In the genomic region with DNA sequence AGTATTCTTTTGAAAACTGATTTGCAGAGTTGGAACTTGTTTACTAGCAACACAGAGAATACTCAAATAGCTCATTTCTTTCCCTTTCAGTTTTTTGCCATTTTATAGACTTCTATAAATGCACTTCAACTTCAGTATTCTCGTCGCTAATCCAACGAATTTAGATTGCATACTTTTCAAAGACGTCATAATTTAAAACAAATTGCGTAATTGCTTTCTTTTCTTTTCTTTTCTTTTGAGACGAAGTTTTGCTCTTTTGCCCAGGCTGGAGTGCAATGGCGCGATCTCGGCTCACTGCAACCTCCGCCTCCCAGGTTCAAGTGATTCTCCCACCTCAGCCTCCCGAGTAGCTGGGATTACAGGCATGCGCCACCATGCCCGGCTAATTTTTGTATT, we compare ENCODE assay signal across 7 cellular contexts. TPM values are rescaled to one million over a fixed set of nuclear protein-coding genes. Genes with fewer than 3 reads are reported as not detected.
A peak's percentile ranks its signal among the peaks of the same experiment; 100 is the strongest.
DNase-seq lines count a peak whose midpoint lies in the region; ATAC-seq, FAIRE-seq and TF ChIP-seq lines count a peak whose summit lies in the region.
"Not testable (repeated sequence)": the region's sequence is repeated elsewhere in the genome, so short reads cannot be mapped to it uniquely, and the experiment has no call there.

No MANE protein-coding gene starts in this region.

- not testable (repeated sequence) for TF ChIP-seq POLR2A in endothelial cell of umbilical vein (IDR thresholded peaks at IDR 0.05; ENCODE audit: low read depth, low read length)

- not testable (repeated sequence) for H3K27ac Mint-ChIP-seq in HFFc6; activated naive CD8-positive, alpha-beta T cell treated with anti-CD3 and anti-CD28 coated beads, Interleukin-2, amount 10 ng/mL, durations not matched to agents 7 days and 5 days; neural crest cell (ENCODE audit: unreplicated experiment); stimulated activated naive CD8-positive, alpha-beta T cell treated with anti-CD3 and anti-CD28 coated beads, Interleukin-15, Interleukin-2, amounts not matched to agents 100 ng/mL and 50 ng/mL, for 24 hours
- H3K27ac Mint-ChIP-seq in T-cell, result peak overlapping the region; percentile 79 to 99

- BruUV-seq in endothelial cell of umbilical vein (replicated peaks; lab: Mats Ljungman, UMichigan), result not testable (repeated sequence)

- H3K9me3 ChIP-seq in endothelial cell of umbilical vein (replicated peaks; ENCODE audit: control insufficient read depth, insufficient read depth, low read length); keratinocyte (ENCODE audit: control insufficient read depth, low read depth, low read length): not testable (repeated sequence)

- intact Hi-C loops in endothelial cell of umbilical vein (cut with micrococcal nuclease), result loop anchor here (5.0 kb wide), 2 partner anchors 69 to 84 kb away; no protein-coding TSS in a partner anchor

- FAIRE-seq in endothelial cell of umbilical vein (lab: Jason Lieb, UNC); keratinocyte (lab: Jason Lieb, UNC): not testable (repeated sequence)

- H3K36me3 Mint-ChIP-seq in HFFc6 (ENCODE audit: low read depth); T-cell; activated naive CD8-positive, alpha-beta T cell treated with anti-CD3 and anti-CD28 coated beads, Interleukin-2, amount 10 ng/mL, durations not matched to agents 7 days and 5 days; neural crest cell (ENCODE audit: low read depth): not testable (repeated sequence)
- H3K36me3 Mint-ChIP-seq in stimulated activated naive CD8-positive, alpha-beta T cell treated with anti-CD3 and anti-CD28 coated beads, Interleukin-15, Interleukin-2, amounts not matched to agents 100 ng/mL and 50 ng/mL, for 24 hours (ENCODE audit: low read depth), result peaks cover 17% of the 10 kb centered on the region

- H3K79me2 ChIP-seq in endothelial cell of umbilical vein (ENCODE audit: control insufficient read depth, insufficient read depth, low read length), result peaks cover 32% of the 10 kb centered on the region
- peaks cover 33% of the 10 kb centered on the region for H3K79me2 ChIP-seq in keratinocyte (ENCODE audit: control insufficient read depth, insufficient read depth, low read length)

- H2AFZ ChIP-seq in endothelial cell of umbilical vein (ENCODE audit: low read depth, low read length) (peak overlapping the region; percentile 98), keratinocyte (ENCODE audit: control insufficient read depth, low read length) (peak overlapping the region; percentile 96)

- not testable (repeated sequence) for ATAC-seq in T-cell (replicated peaks in 1 of 4); activated naive CD8-positive, alpha-beta T cell treated with anti-CD3 and anti-CD28 coated beads, Interleukin-2, amount 10 ng/mL, durations not matched to agents 7 days and 5 days (ENCODE audit: low read depth)

- H3K4me3 Mint-ChIP-seq in HFFc6, result peak overlapping the region; percentile 41
- H3K4me3 Mint-ChIP-seq in T-cell, result peak overlapping the region in 2 of 3 donors; percentile 18 to 97
- H3K4me3 Mint-ChIP-seq in activated naive CD8-positive, alpha-beta T cell treated with anti-CD3 and anti-CD28 coated beads, Interleukin-2, amount 10 ng/mL, durations not matched to agents 7 days and 5 days, result peak overlapping the region; percentile 15
- peak overlapping the region; percentile 55 for H3K4me3 Mint-ChIP-seq in neural crest cell
- H3K4me3 Mint-ChIP-seq in stimulated activated naive CD8-positive, alpha-beta T cell treated with anti-CD3 and anti-CD28 coated beads, Interleukin-15, Interleukin-2, amounts not matched to agents 100 ng/mL and 50 ng/mL, for 24 hours, result peak overlapping the region; percentile 45

- H3K4me3 ChIP-seq in endothelial cell of umbilical vein (replicated peaks in 1 of 3; ENCODE audit: insufficient read depth in 1 of 3, low read depth in 1 of 3, low read length in 3 of 3), result not testable (repeated sequence)
- H3K4me3 ChIP-seq in keratinocyte (ENCODE audit: control insufficient read depth in 2 of 3, extremely low read depth in 1 of 3, insufficient read depth in 2 of 3, low read depth in 1 of 3, low read length in 3 of 3), result peak overlapping the region in 2 of 3 experiments; percentile 78 to 81

- dilution Hi-C loops in endothelial cell of umbilical vein (cut with MboI; ENCODE audit: extremely low pct_ligation_motif_present, low sequenced_read_pairs); keratinocyte (cut with MboI; ENCODE audit: extremely low pct_ligation_motif_present, low sequenced_read_pairs): not testable (repeated sequence)

- H4K20me1 ChIP-seq in endothelial cell of umbilical vein (replicated peaks; ENCODE audit: control insufficient read depth, extremely low read depth, insufficient read depth, low read length); keratinocyte (ENCODE audit: control insufficient read depth, extremely low read depth, insufficient read depth, low read length): not testable (repeated sequence)

- H3K4me1 ChIP-seq in endothelial cell of umbilical vein (ENCODE audit: control insufficient read depth, extremely low read depth, insufficient read depth, low read length) (peaks cover 27% of the 10 kb centered on the region), keratinocyte (ENCODE audit: control insufficient read depth, extremely low read depth, insufficient read depth, low read length) (peaks cover 18% of the 10 kb centered on the region)

- not testable (repeated sequence) for TF ChIP-seq CTCF in HFFc6 (IDR thresholded peaks at IDR 0.05); endothelial cell of umbilical vein (IDR thresholded peaks at IDR 0.05; ENCODE audit: extremely low read depth in 1 of 2, insufficient read depth in 1 of 2, low read depth in 1 of 2, low read length in 2 of 2); keratinocyte (optimal IDR thresholded peaks at IDR 0.05 in 1 of 3, IDR thresholded peaks at IDR 0.05 in 1 of 3, conservative IDR thresholded peaks at IDR 0.05 in 1 of 3; ENCODE audit: extremely low read depth in 1 of 3, insufficient read depth in 2 of 3, low read length in 3 of 3); neural crest cell (conservative IDR thresholded peaks at IDR 0.05)

- H3K27ac ChIP-seq in endothelial cell of umbilical vein (ENCODE audit: insufficient read depth, low read depth, low read length); keratinocyte (ENCODE audit: control insufficient read depth, insufficient read depth, low read length): not testable (repeated sequence)

- CTCF ChIA-PET in T-cell (lab: Charles Lee), result interaction anchor here in 1 of 2 donors (0.6 to 1.9 kb wide), 5 partner anchors 27 to 1090 kb away, joined by 3 to 6 read pairs (median 5); partner anchors contain the start of genes MITD1 and TXNDC9
- CTCF ChIA-PET in endothelial cell of umbilical vein (lab: Charles Lee), result interaction anchor here (1.6 to 2.4 kb wide), 4 partner anchors 30 to 154 kb away, joined by 5 to 41 read pairs (median 8); partner anchors contain the start of genes EIF5B and TXNDC9

- H3K27me3 ChIP-seq in endothelial cell of umbilical vein (ENCODE audit: control insufficient read depth in 2 of 2, insufficient read depth in 2 of 2, low read length in 2 of 2); keratinocyte (ENCODE audit: control insufficient read depth, extremely low read depth, insufficient read depth, low read length): not testable (repeated sequence)

- H3K36me3 ChIP-seq in endothelial cell of umbilical vein (ENCODE audit: control insufficient read depth in 2 of 2, extremely low read depth in 1 of 2, insufficient read depth in 2 of 2, low read length in 2 of 2); keratinocyte (ENCODE audit: control insufficient read depth in 2 of 2, extremely low read depth in 1 of 2, insufficient read depth in 2 of 2, low read length in 2 of 2): not testable (repeated sequence)

- H3K4me2 ChIP-seq in endothelial cell of umbilical vein (ENCODE audit: insufficient read depth, low read length) (peak overlapping the region; percentile 62), keratinocyte (ENCODE audit: control insufficient read depth, extremely low read depth, insufficient read depth, low read depth, low read length) (peak overlapping the region; percentile 96)

- peaks cover 11% of the 10 kb centered on the region for H3K27me3 Mint-ChIP-seq in HFFc6 (ENCODE audit: insufficient read depth)
- not testable (repeated sequence) for H3K27me3 Mint-ChIP-seq in T-cell; activated naive CD8-positive, alpha-beta T cell treated with anti-CD3 and anti-CD28 coated beads, Interleukin-2, amount 10 ng/mL, durations not matched to agents 7 days and 5 days; neural crest cell (ENCODE audit: low read depth); stimulated activated naive CD8-positive, alpha-beta T cell treated with anti-CD3 and anti-CD28 coated beads, Interleukin-15, Interleukin-2, amounts not matched to agents 100 ng/mL and 50 ng/mL, for 24 hours

- POLR2A ChIA-PET in T-cell (lab: Charles Lee); endothelial cell of umbilical vein (lab: Charles Lee): not testable (repeated sequence)
- POLR2A ChIA-PET in activated naive CD8-positive, alpha-beta T cell treated with anti-CD3 and anti-CD28 coated beads, Interleukin-2, amount 10 ng/mL, durations not matched to agents 7 days and 5 days (lab: Charles Lee), result interaction anchor here (1.5 kb wide), 1 partner anchor 154 kb away, joined by 9 read pairs; the partner anchor contains the start of genes EIF5B and TXNDC9

- not testable (repeated sequence) for H3K9me1 ChIP-seq in endothelial cell of umbilical vein (replicated peaks; ENCODE audit: control insufficient read depth, extremely low read depth, insufficient read depth, low read length); keratinocyte (ENCODE audit: control insufficient read depth, extremely low read depth, insufficient read depth, low read length)

- H3K4me1 Mint-ChIP-seq in HFFc6 (ENCODE audit: low read depth) (peaks cover 34% of the 10 kb centered on the region), T-cell (peaks cover 28 to 34% (median 29%) of the 10 kb centered on the region in 3 donors), neural crest cell (peaks cover 12% of the 10 kb centered on the region)
- H3K4me1 Mint-ChIP-seq in activated naive CD8-positive, alpha-beta T cell treated with anti-CD3 and anti-CD28 coated beads, Interleukin-2, amount 10 ng/mL, durations not matched to agents 7 days and 5 days, result peaks cover 27% of the 10 kb centered on the region
- H3K4me1 Mint-ChIP-seq in stimulated activated naive CD8-positive, alpha-beta T cell treated with anti-CD3 and anti-CD28 coated beads, Interleukin-15, Interleukin-2, amounts not matched to agents 100 ng/mL and 50 ng/mL, for 24 hours (ENCODE audit: low read depth), result peaks cover 49% of the 10 kb centered on the region

- H3K9ac ChIP-seq in endothelial cell of umbilical vein (replicated peaks; ENCODE audit: extremely low read depth, insufficient read depth, low read length), result not testable (repeated sequence)
- H3K9ac ChIP-seq in keratinocyte (ENCODE audit: control insufficient read depth, extremely low read depth, insufficient read depth, low read length), result peak overlapping the region; percentile 98

- DNase-seq in HFFc6; T-cell; activated naive CD8-positive, alpha-beta T cell treated with anti-CD3 and anti-CD28 coated beads, Interleukin-2, amount 10 ng/mL, durations not matched to agents 7 days and 5 days; endothelial cell of umbilical vein (ENCODE audit: low read depth, low spot score); keratinocyte (ENCODE audit: low read depth, low spot score); neural crest cell (ENCODE audit: low read depth, low spot score): not testable (repeated sequence)

- H3K9me3 Mint-ChIP-seq in HFFc6; T-cell; activated naive CD8-positive, alpha-beta T cell treated with anti-CD3 and anti-CD28 coated beads, Interleukin-2, amount 10 ng/mL, durations not matched to agents 7 days and 5 days; neural crest cell; stimulated activated naive CD8-positive, alpha-beta T cell treated with anti-CD3 and anti-CD28 coated beads, Interleukin-15, Interleukin-2, amounts not matched to agents 100 ng/mL and 50 ng/mL, for 24 hours: not testable (repeated sequence)

RNA-seq across cellular contexts. Expression of gene REV1, which starts 1.2 kb away (rescaled TPM):
- 10 to 100 TPM; 17.0 to 19.2 (median 18.6) TPM for total RNA-seq in HFFc6 (2021; fragmentation: NEBNext Ultra II Directional; extraction: Animal tissue kit (Norgen Biotek cat#: 25700))
- total RNA-seq in T-cell (10 to 100 TPM; 48.0 to 59.9 (median 50.3) TPM), endothelial cell of umbilical vein (40.8 and 50.3 TPM in 2 replicates), neural crest cell (48.6 and 49.9 TPM in 2 replicates)
- 10 to 100 TPM; 48.4 to 50.5 TPM for total RNA-seq in activated naive CD8-positive, alpha-beta T cell treated with anti-CD3 and anti-CD28 coated beads, Interleukin-2, amount 10 ng/mL, durations not matched to agents 7 days and 5 days
- polyA plus RNA-seq in endothelial cell of umbilical vein (16.6 and 19.6 TPM in 2 replicates), keratinocyte (28.9 to 56.4 TPM (median 42.6 TPM) in 3 replicates)
- polyA plus RNA-seq in endothelial cell of umbilical vein (2011; cell fraction: cytosol; rRNA removed), result 14.6 and 18.8 TPM in 2 replicates
- polyA plus RNA-seq in endothelial cell of umbilical vein (2011; cell fraction: nucleus; rRNA removed), result 138 and 155 TPM in 2 replicates
- 31.2 and 35.7 TPM in 2 replicates for polyA plus RNA-seq in endothelial cell of umbilical vein (2012)
- polyA minus RNA-seq in endothelial cell of umbilical vein (55.1 and 69.9 TPM in 2 replicates), keratinocyte (33.0 to 89.6 TPM (median 33.4 TPM) in 3 replicates)
- polyA minus RNA-seq in endothelial cell of umbilical vein (2011; cell fraction: cytosol; rRNA and poly(A)+ RNA removed), result 15.6 TPM
- polyA minus RNA-seq in endothelial cell of umbilical vein (2011; cell fraction: nucleus; rRNA and poly(A)+ RNA removed), result 137 and 206 TPM in 2 replicates
- polyA plus RNA-seq in keratinocyte (2011; ENCODE audit: low read depth), result 73.5 TPM
- 11.1 and 23.3 TPM in 2 replicates for polyA plus RNA-seq in keratinocyte (2011; cell fraction: cytosol; rRNA removed)
- 90.3 and 107 TPM in 2 replicates for polyA plus RNA-seq in keratinocyte (2011; cell fraction: nucleus; rRNA removed)
- 24.2 and 32.7 TPM in 2 replicates for polyA plus RNA-seq in keratinocyte (2012; ENCODE audit: low replicate concordance)
- polyA minus RNA-seq in keratinocyte (2011; cell fraction: cytosol; rRNA and poly(A)+ RNA removed), result 16.7 TPM
- polyA minus RNA-seq in keratinocyte (2011; cell fraction: nucleus; rRNA and poly(A)+ RNA removed), result 58.5 and 130 TPM in 2 replicates
